8 cellular contexts compared by ENCODE assay signal in genomic region chr3:105518806-105519418, GRCh38.
A peak's percentile ranks its signal among the peaks of the same experiment; 100 is the strongest.
DNase-seq lines count a peak whose midpoint lies in the region; ATAC-seq and TF ChIP-seq lines count a peak whose summit lies in the region.

No MANE protein-coding gene starts in this region.

- H3K4me1 Mint-ChIP-seq in endothelial cell (ENCODE audit: unreplicated experiment), result no peaks in the 10 kb centered on the region

- no peaks in the 10 kb centered on the region for H3K36me3 Mint-ChIP-seq in endothelial cell (ENCODE audit: low read depth, unreplicated experiment)

- ATAC-seq in GM18498 (IDR thresholded peaks at IDR 0.05; ENCODE audit: unreplicated experiment), result peak; percentile 90
- peak; percentile 94 for ATAC-seq in HG02678 (IDR thresholded peaks at IDR 0.05; ENCODE audit: unreplicated experiment)
- ATAC-seq in aorta (ENCODE audit: low FRiP score), result no peak

- no peaks in the 10 kb centered on the region for H3K27me3 ChIP-seq in aorta (ENCODE audit: control insufficient read depth in 1 of 2, insufficient read depth in 2 of 2, low read length in 1 of 2)

- no peaks in the 10 kb centered on the region for H3K27me3 Mint-ChIP-seq in endothelial cell (ENCODE audit: unreplicated experiment)

- DNase-seq in NCI-H1048 (lab: John Stamatoyannopoulos, UW) (peak; percentile 48), SKM-1 (lab: John Stamatoyannopoulos, UW; ENCODE audit: unreplicated experiment) (peak; percentile 46), endothelial cell (ENCODE audit: low spot score) (peak; percentile 20), myocyte (ENCODE audit: low read depth) (peak; percentile 71), aorta (no peak)

- no peaks in the 10 kb centered on the region for H3K36me3 ChIP-seq in aorta (ENCODE audit: control insufficient read depth in 1 of 2, insufficient read depth in 2 of 2, low read length in 1 of 2)

- TF ChIP-seq CTCF in C4-2B (conservative IDR thresholded peaks at IDR 0.05) (peak; percentile 74), endothelial cell (IDR thresholded peaks at IDR 0.05; ENCODE audit: unreplicated experiment) (peak; percentile 88)

- H3K27ac ChIP-seq in C4-2B (no peak overlapping the region), aorta (ENCODE audit: low read depth in 1 of 2, low read length in 2 of 2) (no peak overlapping the region)

- no peaks in the 10 kb centered on the region for H3K9me3 ChIP-seq in aorta (ENCODE audit: control insufficient read depth, low read length)

- no peak overlapping the region for H3K27ac Mint-ChIP-seq in endothelial cell (ENCODE audit: unreplicated experiment)

- H3K4me3 ChIP-seq in aorta (ENCODE audit: low read length in 2 of 2), result no peak overlapping the region

- H3K4me3 Mint-ChIP-seq in endothelial cell (ENCODE audit: unreplicated experiment), result no peak overlapping the region

- no peaks in the 10 kb centered on the region for H3K9me3 Mint-ChIP-seq in endothelial cell (ENCODE audit: unreplicated experiment)

- H3K4me1 ChIP-seq in aorta (ENCODE audit: control insufficient read depth in 1 of 2, insufficient read depth in 2 of 2, low read length in 2 of 2), result no peaks in the 10 kb centered on the region

- intact Hi-C loops in aorta (cut with DNase I), result loop anchor here (5.0 kb wide), 2 partner anchors 152 to 1247 kb away; partner anchors contain the start of gene ALCAM (in 2 of the 2)

- WGBS in aorta, 2 donors, result 0 to 3% methylated on average over 4 of the region's 4 CpGs

Comparison
In these comparisons a context has a peak if more than half of its experiments do, and no peak if none do; other contexts are left out.
1. DNase-seq: peak in NCI-H1048 (single experiment), SKM-1 (single experiment), endothelial cell (single experiment) and myocyte (single experiment); none in aorta (0 of 2).